ENCODE assay signal across 1 cellular context in genomic region chr1:114154963-114155322, GRCh38.
TF ChIP-seq lines count a peak whose summit lies in the region.

No MANE protein-coding gene starts in this region.

TF ChIP-seq in K562, 482 proteins besides CTCF, POLR2A, EP300 and RAD21 (continued from another document):
- TF ChIP-seq REST (CRISPR knock-in tag; IDR thresholded peaks at IDR 0.05; ENCODE audit: low read depth) = peak; percentile 92
TF ChIP-seq in K562: peak in this region for 4.
